ENCODE assay signal across 1 cellular context in the genomic region with DNA sequence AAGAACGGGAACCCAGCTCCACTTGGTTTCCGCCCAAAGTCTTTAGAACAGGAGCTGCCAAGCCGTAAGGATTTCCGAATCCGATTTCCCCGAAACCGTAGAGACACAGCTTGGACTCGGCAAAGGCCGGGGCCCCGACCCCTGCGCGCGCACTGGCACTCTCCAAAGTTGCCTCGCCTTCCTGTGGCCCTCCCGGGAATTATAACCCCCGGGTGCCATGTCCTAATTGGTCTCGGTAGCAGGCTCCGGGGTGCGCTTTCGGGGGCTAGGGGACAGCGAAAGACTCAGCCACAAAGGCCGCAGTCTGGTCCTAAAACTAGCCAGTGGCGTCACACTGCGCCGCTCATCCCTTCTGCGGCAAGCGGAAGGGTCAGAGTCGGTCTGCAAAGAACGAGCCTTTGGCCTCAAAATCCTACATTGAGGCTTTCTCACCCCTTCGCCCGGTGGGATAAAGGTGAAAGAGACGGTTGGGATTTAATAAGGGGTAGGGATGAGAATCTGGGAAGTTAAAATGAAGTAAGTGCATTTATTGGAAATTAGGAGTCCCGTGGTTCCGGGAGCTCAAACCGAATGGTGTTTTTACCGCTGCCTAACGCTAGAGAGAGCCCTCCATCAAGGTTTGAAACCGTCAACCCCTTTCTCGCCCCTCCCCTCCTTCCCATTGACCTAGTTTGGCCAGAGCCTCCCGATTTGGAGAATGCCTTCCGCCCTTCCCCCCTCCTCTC.
TF ChIP-seq lines count a peak whose summit lies in the region.

No MANE protein-coding gene starts in this region.

TF ChIP-seq in Ishikawa, 13 proteins besides CTCF, POLR2A, EP300 and RAD21 (continued from another document):
- TF ChIP-seq, protein P1, sequence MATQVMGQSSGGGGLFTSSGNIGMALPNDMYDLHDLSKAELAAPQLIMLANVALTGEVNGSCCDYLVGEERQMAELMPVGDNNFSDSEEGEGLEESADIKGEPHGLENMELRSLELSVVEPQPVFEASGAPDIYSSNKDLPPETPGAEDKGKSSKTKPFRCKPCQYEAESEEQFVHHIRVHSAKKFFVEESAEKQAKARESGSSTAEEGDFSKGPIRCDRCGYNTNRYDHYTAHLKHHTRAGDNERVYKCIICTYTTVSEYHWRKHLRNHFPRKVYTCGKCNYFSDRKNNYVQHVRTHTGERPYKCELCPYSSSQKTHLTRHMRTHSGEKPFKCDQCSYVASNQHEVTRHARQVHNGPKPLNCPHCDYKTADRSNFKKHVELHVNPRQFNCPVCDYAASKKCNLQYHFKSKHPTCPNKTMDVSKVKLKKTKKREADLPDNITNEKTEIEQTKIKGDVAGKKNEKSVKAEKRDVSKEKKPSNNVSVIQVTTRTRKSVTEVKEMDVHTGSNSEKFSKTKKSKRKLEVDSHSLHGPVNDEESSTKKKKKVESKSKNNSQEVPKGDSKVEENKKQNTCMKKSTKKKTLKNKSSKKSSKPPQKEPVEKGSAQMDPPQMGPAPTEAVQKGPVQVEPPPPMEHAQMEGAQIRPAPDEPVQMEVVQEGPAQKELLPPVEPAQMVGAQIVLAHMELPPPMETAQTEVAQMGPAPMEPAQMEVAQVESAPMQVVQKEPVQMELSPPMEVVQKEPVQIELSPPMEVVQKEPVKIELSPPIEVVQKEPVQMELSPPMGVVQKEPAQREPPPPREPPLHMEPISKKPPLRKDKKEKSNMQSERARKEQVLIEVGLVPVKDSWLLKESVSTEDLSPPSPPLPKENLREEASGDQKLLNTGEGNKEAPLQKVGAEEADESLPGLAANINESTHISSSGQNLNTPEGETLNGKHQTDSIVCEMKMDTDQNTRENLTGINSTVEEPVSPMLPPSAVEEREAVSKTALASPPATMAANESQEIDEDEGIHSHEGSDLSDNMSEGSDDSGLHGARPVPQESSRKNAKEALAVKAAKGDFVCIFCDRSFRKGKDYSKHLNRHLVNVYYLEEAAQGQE (IDR thresholded peaks at IDR 0.05; ENCODE audit: low read depth) = no peak
- TF ChIP-seq EGR1 (IDR thresholded peaks at IDR 0.05) (no peak), YY1 (IDR thresholded peaks at IDR 0.05; ENCODE audit: low read depth) (0 out of 2 replicates have a peak, but pooled peaks have one; percentile 41)
